10 cellular contexts compared by ENCODE assay signal in genomic region chr12:10243803-10244520, GRCh38. TPM values are rescaled to one million over a fixed set of nuclear protein-coding genes. Genes with fewer than 3 reads are reported as not detected.
DNase-seq lines count a peak whose midpoint lies in the region; ATAC-seq and TF ChIP-seq lines count a peak whose summit lies in the region.
"Had no signal": no experiment of that assay in that cellular context is flagged by ENCODE, and none has a peak within 500 bp of the region (broad histone marks: within the 10 kb centered on the region; RNA-seq: fewer than 3 reads in every experiment).

No MANE protein-coding gene starts in this region.

- peaks cover 11% of the 10 kb centered on the region for H3K4me1 Mint-ChIP-seq in T-helper 1 cell treated with Interleukin-12 subunit alpha and Interleukin-12 subunit beta and Interleukin-4 antibody, amounts not matched to agents 30 μg/mL and 1 μg/mL, for 36 hours (ENCODE audit: low read depth)

- H3K4me3 Mint-ChIP-seq in T-helper 1 cell treated with Interleukin-12 subunit alpha and Interleukin-12 subunit beta and Interleukin-4 antibody, amounts not matched to agents 30 μg/mL and 1 μg/mL, for 36 hours: peak overlapping the region; percentile 7

- H3K36me3 Mint-ChIP-seq in T-helper 1 cell treated with Interleukin-12 subunit alpha and Interleukin-12 subunit beta and Interleukin-4 antibody, amounts not matched to agents 30 μg/mL and 1 μg/mL, for 36 hours (ENCODE audit: low read depth): no peaks in the 10 kb centered on the region

- intact Hi-C loops in aorta (cut with DNase I) (no loop called here), sigmoid colon (cut with DNase I) (no loop called here)

- 90% methylated on average over 12 of the region's 12 CpGs for WGBS in aorta, 2 donors
- 55 to 79% methylated on average over 12 of the region's 12 CpGs for WGBS in sigmoid colon, 2 donors

- H3K27ac ChIP-seq in aorta (ENCODE audit: low read depth in 1 of 2, low read length in 2 of 2) (no peak overlapping the region), sigmoid colon (no peak overlapping the region)
- H3K27ac ChIP-seq: right lobe of liver, SK-N-MC had no signal

- no peaks in the 10 kb centered on the region for H3K4me1 ChIP-seq in aorta (ENCODE audit: control insufficient read depth in 1 of 2, insufficient read depth in 2 of 2, low read length in 2 of 2)
- no peaks in the 10 kb centered on the region for H3K4me1 ChIP-seq in sigmoid colon
- H3K4me1 ChIP-seq: right lobe of liver had no signal

- TF ChIP-seq EP300 in sigmoid colon (IDR thresholded peaks at IDR 0.05): no peak

- TF ChIP-seq POLR2A in sigmoid colon (IDR thresholded peaks at IDR 0.05): no peak

- H3K36me3 ChIP-seq in aorta (ENCODE audit: control insufficient read depth in 1 of 2, insufficient read depth in 2 of 2, low read length in 1 of 2) (no peaks in the 10 kb centered on the region), sigmoid colon (no peaks in the 10 kb centered on the region)
- H3K36me3 ChIP-seq: right lobe of liver had no signal

- no peaks in the 10 kb centered on the region for H3K9me3 Mint-ChIP-seq in T-helper 1 cell treated with Interleukin-12 subunit alpha and Interleukin-12 subunit beta and Interleukin-4 antibody, amounts not matched to agents 30 μg/mL and 1 μg/mL, for 36 hours

- peak; percentile 44 for DNase-seq in CD1c-positive myeloid dendritic cell (ENCODE audit: extremely low spot score)
- no peak for DNase-seq in omental fat pad (ENCODE audit: low spot score)
- DNase-seq in aorta: no peak
- DNase-seq in sigmoid colon: no peak
- DNase-seq in stimulated activated naive CD4-positive, alpha-beta T cell treated with Interleukin-2 at 50 U/mL for 16 hours (lab: John Stamatoyannopoulos, UW): no peak
- DNase-seq: right lobe of liver had no signal

- H3K27me3 ChIP-seq in aorta (ENCODE audit: control insufficient read depth in 1 of 2, insufficient read depth in 2 of 2, low read length in 1 of 2): no peaks in the 10 kb centered on the region
- H3K27me3 ChIP-seq in sigmoid colon: no peaks in the 10 kb centered on the region
- H3K27me3 ChIP-seq: right lobe of liver had no signal

- no peak overlapping the region for H3K27ac Mint-ChIP-seq in T-helper 1 cell treated with Interleukin-12 subunit alpha and Interleukin-12 subunit beta and Interleukin-4 antibody, amounts not matched to agents 30 μg/mL and 1 μg/mL, for 36 hours

- ATAC-seq in GM19372 (IDR thresholded peaks at IDR 0.05; ENCODE audit: low read depth, unreplicated experiment) (peak; percentile 94), HG03159 (IDR thresholded peaks at IDR 0.05; ENCODE audit: unreplicated experiment) (peak; percentile 79), omental fat pad (ENCODE audit: low FRiP score) (no peak), aorta (ENCODE audit: low FRiP score) (no peak)

- H3K9me3 ChIP-seq in aorta (ENCODE audit: control insufficient read depth, low read length): no peaks in the 10 kb centered on the region
- H3K9me3 ChIP-seq in sigmoid colon: no peaks in the 10 kb centered on the region
- H3K9me3 ChIP-seq: right lobe of liver had no signal

- H3K4me3 ChIP-seq in aorta (ENCODE audit: low read length in 2 of 2) (no peak overlapping the region), sigmoid colon (peak overlapping the region in 1 of 4 donors; percentile 6)
- H3K4me3 ChIP-seq: right lobe of liver, SK-N-MC had no signal

- TF ChIP-seq CTCF in omental fat pad (IDR thresholded peaks at IDR 0.05) (no peak), sigmoid colon (IDR thresholded peaks at IDR 0.05) (no peak)

- H3K27me3 Mint-ChIP-seq in T-helper 1 cell treated with Interleukin-12 subunit alpha and Interleukin-12 subunit beta and Interleukin-4 antibody, amounts not matched to agents 30 μg/mL and 1 μg/mL, for 36 hours (ENCODE audit: low read depth): peaks cover 41% of the 10 kb centered on the region

RNA-seq across cellular contexts. Expression of gene GABARAPL1, which starts 31.3 kb away (rescaled TPM):
- 100 to 1,000 TPM; 165 to 335 (median 268) TPM for total RNA-seq in omental fat pad
- total RNA-seq in aorta: 100 to 1,000 TPM; 103 to 111 TPM
- 10 to 100 TPM; 74.5 to 84.1 TPM for polyA plus RNA-seq in aorta
- total RNA-seq in sigmoid colon: 100 to 1,000 TPM in 2 of 4 donors, 10 to 100 TPM in 2; 78.5 to 122 (median 102) TPM
- polyA plus RNA-seq in sigmoid colon: 10 to 100 TPM; 38.3 to 75.1 (median 54.6) TPM

Comparison
In these comparisons a context has a peak if more than half of its experiments do, and no peak if none do; other contexts are left out.
1. ATAC-seq: peak in GM19372 (single experiment) and HG03159 (single experiment); none in omental fat pad (single experiment) and aorta (single experiment).